ENCODE assay signal across 8 cellular contexts in genomic region chr15:89472785-89473256, GRCh38. TPM values are rescaled to one million over a fixed set of nuclear protein-coding genes. Genes with fewer than 3 reads are reported as not detected.
A peak's percentile ranks its signal among the peaks of the same experiment; 100 is the strongest.
DNase-seq lines count a peak whose midpoint lies in the region; ATAC-seq, FAIRE-seq and TF ChIP-seq lines count a peak whose summit lies in the region.

No MANE protein-coding gene starts in this region.

- no peaks in the 10 kb centered on the region for H4K20me1 ChIP-seq in HepG2 (ENCODE audit: insufficient read depth, low read length)

- peak; percentile 4 for FAIRE-seq in HepG2 (lab: Jason Lieb, UNC)

- H3K9ac ChIP-seq in HepG2 (ENCODE audit: insufficient read depth, low read depth, low read length), result no peak overlapping the region

- peaks cover 46% of the 10 kb centered on the region for H3K27me3 Mint-ChIP-seq in MCF 10A (ENCODE audit: insufficient read depth, unreplicated experiment)
- H3K27me3 Mint-ChIP-seq in stimulated activated naive CD8-positive, alpha-beta T cell treated with anti-CD3 and anti-CD28 coated beads, Interleukin-15, amount 100 ng/mL, for 72 hours, result peaks cover 40% of the 10 kb centered on the region

- H3K4me2 ChIP-seq in HepG2 (ENCODE audit: low read depth, low read length), result no peak overlapping the region

- no peak for TF ChIP-seq POLR2A in HepG2 (IDR thresholded peaks at IDR 0.05; ENCODE audit: insufficient read depth in 1 of 2, low read depth in 2 of 2, low read length in 2 of 2)

- H3K36me3 ChIP-seq in Panc1 (ENCODE audit: control insufficient read depth, insufficient read depth, low read length) (no peaks in the 10 kb centered on the region), HepG2 (replicated peaks in 1 of 2; ENCODE audit: control insufficient read depth in 1 of 2, insufficient read depth in 2 of 2, low read length in 2 of 2) (no peaks in the 10 kb centered on the region)

- H3K4me3 ChIP-seq in Panc1 (ENCODE audit: low read depth in 2 of 2, low read length in 2 of 2), result no peak overlapping the region
- H3K4me3 ChIP-seq in HepG2 (replicated peaks in 1 of 3; ENCODE audit: insufficient read depth in 1 of 3, low read depth in 2 of 3, low read length in 3 of 3), result no peak overlapping the region

- H3K4me1 Mint-ChIP-seq in MCF 10A (ENCODE audit: insufficient read depth, unreplicated experiment), result no peaks in the 10 kb centered on the region
- peaks cover 18% of the 10 kb centered on the region for H3K4me1 Mint-ChIP-seq in stimulated activated naive CD8-positive, alpha-beta T cell treated with anti-CD3 and anti-CD28 coated beads, Interleukin-15, amount 100 ng/mL, for 72 hours

- H3K27ac Mint-ChIP-seq in MCF 10A (ENCODE audit: low read depth, unreplicated experiment), result no peak overlapping the region
- H3K27ac Mint-ChIP-seq in stimulated activated naive CD8-positive, alpha-beta T cell treated with anti-CD3 and anti-CD28 coated beads, Interleukin-15, amount 100 ng/mL, for 72 hours, result no peak overlapping the region

- no peaks in the 10 kb centered on the region for H3K27me3 ChIP-seq in Panc1 (ENCODE audit: control insufficient read depth, insufficient read depth, low read length)
- H3K27me3 ChIP-seq in HepG2 (ENCODE audit: control insufficient read depth in 1 of 2, insufficient read depth in 2 of 2, low read length in 2 of 2), result peaks cover 0 to 2% of the 10 kb centered on the region in 2 experiments; a peak in 3 of 5 replicates

- H3K4me1 ChIP-seq in Panc1 (ENCODE audit: control insufficient read depth, insufficient read depth, low read length) (no peaks in the 10 kb centered on the region), HepG2 (ENCODE audit: insufficient read depth, low read length) (no peaks in the 10 kb centered on the region)

- H3K9me3 ChIP-seq in Panc1 (ENCODE audit: control insufficient read depth, insufficient read depth, low read depth, low read length), result no peaks in the 10 kb centered on the region
- no peaks in the 10 kb centered on the region for H3K9me3 ChIP-seq in HepG2 (ENCODE audit: low read length)

- BruUV-seq in Panc1 (replicated peaks; lab: Mats Ljungman, UMichigan) (no TSS peak), MCF 10A (replicated peaks; lab: Mats Ljungman, UMichigan) (no TSS peak), HepG2 (replicated peaks; lab: Mats Ljungman, UMichigan) (no TSS peak)

- ATAC-seq in HG03520 (IDR thresholded peaks at IDR 0.05; ENCODE audit: unreplicated experiment), result peak; percentile 46
- peak; percentile 93 for ATAC-seq in Panc1
- peak; percentile 96 for ATAC-seq in HepG2
- ATAC-seq in stimulated activated naive CD8-positive, alpha-beta T cell treated with anti-CD3 and anti-CD28 coated beads, Interleukin-15, amount 100 ng/mL, for 72 hours, result peak; percentile 86

- H3K27ac ChIP-seq in Panc1 (ENCODE audit: low read length) (no peak overlapping the region), HepG2 (ENCODE audit: extremely low read length, insufficient read depth, low read length) (no peak overlapping the region)

- TF ChIP-seq RAD21 in HepG2 (CRISPR knock-in tag; IDR thresholded peaks at IDR 0.05), result peak; percentile 94

- H2AFZ ChIP-seq in HepG2 (ENCODE audit: low read length), result no peak overlapping the region

- H3K36me3 Mint-ChIP-seq in MCF 10A (ENCODE audit: insufficient read depth, unreplicated experiment), result peaks cover 4% of the 10 kb centered on the region

- TF ChIP-seq EP300 in HepG2 (IDR thresholded peaks at IDR 0.05; ENCODE audit: low read depth in 2 of 2, low read length in 2 of 2) (no peak), HepG2 (CRISPR knock-in tag; IDR thresholded peaks at IDR 0.05; ENCODE audit: borderline replicate concordance) (no peak)

- H3K79me2 ChIP-seq in HepG2 (ENCODE audit: insufficient read depth, low read length), result no peaks in the 10 kb centered on the region

- in situ Hi-C loops in Panc1 (cut with HindIII; ENCODE audit: low pct_unique_long_range_greater_than_20kb, low sequenced_read_pairs), result no loop called here
- in situ Hi-C loops in HepG2 (cut with HindIII; ENCODE audit: extremely low pct_ligation_motif_present, low pct_unique_long_range_greater_than_20kb), result loop anchor here (5.0 kb wide), 1 partner anchor 116 kb away; no protein-coding TSS in a partner anchor

- WGBS in HepG2 (ENCODE audit: low lambda C conversion rate), result 0% methylated on average over 1 of the region's 7 CpGs

- DNase-seq in NCI-H510A treated with DMSO at 0.1 percent for 48 hours (lab: John Stamatoyannopoulos, UW), result peak; percentile 3
- no peak for DNase-seq in NCI-H510A (lab: John Stamatoyannopoulos, UW)
- DNase-seq in Panc1 (ENCODE audit: low read depth, low spot score), result peak; percentile 36
- DNase-seq in MCF 10A (ENCODE audit: unreplicated experiment), result peak; percentile 67
- DNase-seq in HepG2 (ENCODE audit: low spot score), result peak; percentile 56
- DNase-seq in stimulated activated naive CD8-positive, alpha-beta T cell treated with anti-CD3 and anti-CD28 coated beads, Interleukin-15, amount 100 ng/mL, for 72 hours, result peak; percentile 64 to 73
- DNase-seq in NCI-H187 treated with DMSO at 0.1 percent for 48 hours (lab: John Stamatoyannopoulos, UW), result no peak

- TF ChIP-seq CTCF in Panc1 (IDR thresholded peaks at IDR 0.05) (peak; percentile 92), MCF 10A (IDR thresholded peaks at IDR 0.05; ENCODE audit: unreplicated experiment) (peak; percentile 88), HepG2 (CRISPR knock-in tag; IDR thresholded peaks at IDR 0.05) (peak; percentile 98)

- CTCF ChIA-PET in Panc1 (lab: Charles Lee), result interaction anchor here (0.6 to 2.3 kb wide), 4 partner anchors 17 to 114 kb away, joined by 5 to 20 read pairs (median 6); no protein-coding TSS in a partner anchor
- CTCF ChIA-PET in MCF 10A (lab: Yijun Ruan, JAX), result interaction anchor here (0.6 to 5.2 kb wide), 24 partner anchors 11 to 1115 kb away, joined by 3 to 76 read pairs (median 4); no protein-coding TSS in a partner anchor
- CTCF ChIA-PET in HepG2 (lab: Yijun Ruan, JAX; ENCODE audit: low intra/inter-chr PET ratio, low total read pairs), result interaction anchor here (2.0 to 3.0 kb wide), 3 partner anchors 30 to 114 kb away, joined by 12 to 34 read pairs (median 22); no protein-coding TSS in a partner anchor

- H3K9me3 Mint-ChIP-seq in MCF 10A (ENCODE audit: unreplicated experiment), result no peaks in the 10 kb centered on the region
- peaks cover 0 to 12% of the 10 kb centered on the region in 2 donors for H3K9me3 Mint-ChIP-seq in stimulated activated naive CD8-positive, alpha-beta T cell treated with anti-CD3 and anti-CD28 coated beads, Interleukin-15, amount 100 ng/mL, for 72 hours

- POLR2A ChIA-PET in Panc1 (lab: Charles Lee), result no interaction called here
- POLR2A ChIA-PET in MCF 10A (lab: Yijun Ruan, JAX), result interaction anchor here (0.6 kb wide), 2 partner anchors 95 to 114 kb away, joined by 3 read pairs; no protein-coding TSS in a partner anchor
- POLR2A ChIA-PET in HepG2 (lab: Yijun Ruan, JAX), result interaction anchor here (1.1 kb wide), 1 partner anchor 30 kb away, joined by 4 read pairs; no protein-coding TSS in a partner anchor

- no peak overlapping the region for H3K4me3 Mint-ChIP-seq in MCF 10A (ENCODE audit: unreplicated experiment)
- H3K4me3 Mint-ChIP-seq in stimulated activated naive CD8-positive, alpha-beta T cell treated with anti-CD3 and anti-CD28 coated beads, Interleukin-15, amount 100 ng/mL, for 72 hours, result no peak overlapping the region

- intact Hi-C loops in Panc1 (cut with micrococcal nuclease; ENCODE audit: unreplicated experiment), result loop anchor here (2.0 kb wide), 2 partner anchors 56 to 114 kb away; no protein-coding TSS in a partner anchor
- intact Hi-C loops in MCF 10A (cut with micrococcal nuclease), result loop anchor here (1.0 to 5.0 kb wide), 3 partner anchors 31 to 115 kb away; no protein-coding TSS in a partner anchor
- intact Hi-C loops in HepG2 (cut with micrococcal nuclease; ENCODE audit: unreplicated experiment), result loop anchor here (1.0 to 2.0 kb wide), 2 partner anchors 31 to 114 kb away; no protein-coding TSS in a partner anchor

TF ChIP-seq in HepG2, 621 proteins besides CTCF, POLR2A, EP300 and RAD21 (continues in another document):
- TF ChIP-seq RBM22 (optimal IDR thresholded peaks at IDR 0.05; ENCODE audit: low read length) (no peak), THRA (CRISPR knock-in tag; IDR thresholded peaks at IDR 0.05; ENCODE audit: borderline replicate concordance) (0 out of 2 replicates have a peak, but pooled peaks have one; percentile 26)

RNA-seq across cellular contexts. Expression of gene RHCG, which starts 23.6 kb away (rescaled TPM):
- total RNA-seq in Panc1 (2021; ENCODE audit: unreplicated experiment), result 3.0 TPM
- 1.7 TPM for polyA plus RNA-seq in Panc1 (2012; ENCODE audit: insufficient read length)
- total RNA-seq in MCF 10A (2022), result not detected in 2 replicates
- total RNA-seq in HepG2 (2016; rRNA removed; fragmentation: Illumina TruSeq; extraction: Trizol), result not detected in 2 replicates
- not detected in 2 replicates for total RNA-seq in HepG2 (2016; cell fraction: cytosol; rRNA removed; fragmentation: Illumina TruSeq; extraction: Trizol; ENCODE audit: low read depth)
- total RNA-seq in HepG2 (2016; cell fraction: insoluble cytoplasmic fraction; rRNA removed; fragmentation: Illumina TruSeq; extraction: Trizol), result not detected in 2 replicates
- total RNA-seq in HepG2 (2016; cell fraction: membrane; rRNA removed; fragmentation: Illumina TruSeq; extraction: Trizol), result not detected in 2 replicates
- not detected in 2 replicates for total RNA-seq in HepG2 (2016; cell fraction: nucleus; rRNA removed; fragmentation: Illumina TruSeq; extraction: Trizol)
- polyA plus RNA-seq in HepG2 (2011; rRNA removed), result not detected in 2 replicates
- polyA plus RNA-seq in HepG2 (2011; cell fraction: cytosol; rRNA removed), result not detected in 2 replicates
- polyA plus RNA-seq in HepG2 (2011; cell fraction: nucleus; rRNA removed), result not detected in 2 replicates
- polyA plus RNA-seq in HepG2 (2012), result not detected in 2 replicates
- polyA plus RNA-seq in HepG2 (2016; cell fraction: cytosol; fragmentation: Illumina TruSeq; extraction: Trizol; ENCODE audit: low read depth), result not detected in 2 replicates
- not detected in 2 replicates for polyA plus RNA-seq in HepG2 (2016; cell fraction: insoluble cytoplasmic fraction; fragmentation: Illumina TruSeq; extraction: Trizol; ENCODE audit: low read depth)
- not detected in 2 replicates for polyA plus RNA-seq in HepG2 (2016; cell fraction: membrane; fragmentation: Illumina TruSeq; extraction: Trizol; ENCODE audit: low read depth)
- polyA plus RNA-seq in HepG2 (2016; cell fraction: nucleus; fragmentation: Illumina TruSeq; extraction: Trizol; ENCODE audit: insufficient read depth, low read depth), result not detected in 2 replicates
- 0.33 TPM in 1 of 2 replicates, not detected in the other for polyA minus RNA-seq in HepG2 (2011; rRNA and poly(A)+ RNA removed; ENCODE audit: low replicate concordance)
- polyA minus RNA-seq in HepG2 (2011; cell fraction: cytosol; rRNA and poly(A)+ RNA removed), result not detected in 2 replicates
- polyA minus RNA-seq in HepG2 (2011; cell fraction: nucleus; rRNA and poly(A)+ RNA removed), result not detected in 2 replicates

Comparison
In these comparisons a context has a peak if more than half of its experiments do, and no peak if none do; other contexts are left out.
1. DNase-seq: peak in NCI-H510A treated with DMSO at 0.1 percent for 48 hours (single experiment), Panc1 (single experiment), MCF 10A (single experiment), HepG2 (single experiment) and stimulated activated naive CD8-positive, alpha-beta T cell treated with anti-CD3 and anti-CD28 coated beads, Interleukin-15, amount 100 ng/mL, for 72 hours (2 of 2); none in NCI-H510A (single experiment) and NCI-H187 treated with DMSO at 0.1 percent for 48 hours (single experiment).
2. ATAC-seq: peak in every context shown above with its lines; median percentile 96 in HepG2; 93 in Panc1; 86 in stimulated activated naive CD8-positive, alpha-beta T cell treated with anti-CD3 and anti-CD28 coated beads, Interleukin-15, amount 100 ng/mL, for 72 hours; 46 in HG03520.
3. Peak in every context shown above with its lines, with median percentiles within 50 percentile points of each other: CTCF ChIP-seq.